ENCODE assay signal across 1 cellular context in the genomic region with DNA sequence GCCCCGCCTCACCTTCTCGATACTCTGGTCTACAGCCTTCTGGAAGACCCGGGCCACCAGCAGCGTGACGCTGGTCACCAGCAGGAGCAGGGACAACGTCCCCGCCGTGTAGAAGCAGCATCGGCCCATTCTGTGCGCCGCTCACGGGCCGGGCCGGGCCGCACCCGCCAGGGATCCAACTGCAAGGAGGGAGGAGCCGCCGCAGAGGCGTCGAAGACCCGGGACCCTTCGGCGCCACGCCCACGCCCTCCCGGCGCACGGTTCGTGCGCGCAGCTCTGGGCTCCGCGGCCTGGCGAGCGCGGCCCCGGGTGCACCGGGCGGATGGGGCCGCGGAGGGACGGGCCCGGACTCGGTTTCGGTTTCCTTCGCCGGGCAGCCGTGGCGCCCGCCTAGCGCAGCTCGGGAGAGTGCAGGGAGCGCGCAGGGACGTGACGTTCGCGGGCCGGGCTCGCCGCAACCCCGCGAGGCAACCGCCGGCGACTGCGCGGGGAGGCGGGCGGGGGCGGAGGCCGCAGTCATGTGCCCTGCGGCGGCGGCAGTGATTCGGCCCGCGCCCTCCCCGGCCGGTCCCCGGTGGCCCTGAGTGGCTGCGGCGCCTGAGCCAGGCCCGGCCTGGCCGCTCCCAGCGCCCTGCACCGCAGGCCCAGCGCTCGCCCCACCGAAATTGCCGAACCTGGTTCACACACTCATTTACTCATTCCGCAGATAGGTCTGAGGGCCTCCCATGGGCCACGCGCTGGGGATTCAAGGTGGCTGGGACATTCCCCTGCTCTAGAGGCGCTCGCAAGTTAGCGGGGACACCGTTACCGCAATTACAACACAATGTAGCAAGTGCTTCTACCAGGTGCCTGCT.
TF ChIP-seq lines count a peak whose summit lies in the region.

A gene with protein sequence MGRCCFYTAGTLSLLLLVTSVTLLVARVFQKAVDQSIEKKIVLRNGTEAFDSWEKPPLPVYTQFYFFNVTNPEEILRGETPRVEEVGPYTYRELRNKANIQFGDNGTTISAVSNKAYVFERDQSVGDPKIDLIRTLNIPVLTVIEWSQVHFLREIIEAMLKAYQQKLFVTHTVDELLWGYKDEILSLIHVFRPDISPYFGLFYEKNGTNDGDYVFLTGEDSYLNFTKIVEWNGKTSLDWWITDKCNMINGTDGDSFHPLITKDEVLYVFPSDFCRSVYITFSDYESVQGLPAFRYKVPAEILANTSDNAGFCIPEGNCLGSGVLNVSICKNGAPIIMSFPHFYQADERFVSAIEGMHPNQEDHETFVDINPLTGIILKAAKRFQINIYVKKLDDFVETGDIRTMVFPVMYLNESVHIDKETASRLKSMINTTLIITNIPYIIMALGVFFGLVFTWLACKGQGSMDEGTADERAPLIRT (minus strand): TSS at position 410 of the 854 bp plus-strand sequence. CDS start 281 bp downstream, at position 129.

TF ChIP-seq in K562, 482 proteins besides CTCF, POLR2A, EP300 and RAD21 (continued from another document and continues in another):
- TF ChIP-seq, protein P1, sequence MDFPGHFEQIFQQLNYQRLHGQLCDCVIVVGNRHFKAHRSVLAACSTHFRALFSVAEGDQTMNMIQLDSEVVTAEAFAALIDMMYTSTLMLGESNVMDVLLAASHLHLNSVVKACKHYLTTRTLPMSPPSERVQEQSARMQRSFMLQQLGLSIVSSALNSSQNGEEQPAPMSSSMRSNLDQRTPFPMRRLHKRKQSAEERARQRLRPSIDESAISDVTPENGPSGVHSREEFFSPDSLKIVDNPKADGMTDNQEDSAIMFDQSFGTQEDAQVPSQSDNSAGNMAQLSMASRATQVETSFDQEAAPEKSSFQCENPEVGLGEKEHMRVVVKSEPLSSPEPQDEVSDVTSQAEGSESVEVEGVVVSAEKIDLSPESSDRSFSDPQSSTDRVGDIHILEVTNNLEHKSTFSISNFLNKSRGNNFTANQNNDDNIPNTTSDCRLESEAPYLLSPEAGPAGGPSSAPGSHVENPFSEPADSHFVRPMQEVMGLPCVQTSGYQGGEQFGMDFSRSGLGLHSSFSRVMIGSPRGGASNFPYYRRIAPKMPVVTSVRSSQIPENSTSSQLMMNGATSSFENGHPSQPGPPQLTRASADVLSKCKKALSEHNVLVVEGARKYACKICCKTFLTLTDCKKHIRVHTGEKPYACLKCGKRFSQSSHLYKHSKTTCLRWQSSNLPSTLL (IDR thresholded peaks at IDR 0.05): no peak
- TF ChIP-seq TAF15 (IDR thresholded peaks at IDR 0.05; ENCODE audit: low read depth, low read length) (no peak), ZNF668 (CRISPR knock-in tag; IDR thresholded peaks at IDR 0.05) (no peak), MTA1 (IDR thresholded peaks at IDR 0.05; ENCODE audit: borderline replicate concordance) (no peak), ZC3H8 (IDR thresholded peaks at IDR 0.05) (no peak), NCOA1 (IDR thresholded peaks at IDR 0.05; ENCODE audit: low read depth) (no peak), SLC30A9 (CRISPR knock-in tag; IDR thresholded peaks at IDR 0.05) (no peak), GABPB1 (CRISPR knock-in tag; IDR thresholded peaks at IDR 0.05) (no peak), HMG20B (CRISPR knock-in tag; IDR thresholded peaks at IDR 0.05) (no peak), TCF15 (CRISPR knock-in tag; IDR thresholded peaks at IDR 0.05) (no peak), MTA3 (IDR thresholded peaks at IDR 0.05; ENCODE audit: borderline replicate concordance) (peak; percentile 83), KLF6 (CRISPR knock-in tag; IDR thresholded peaks at IDR 0.05; ENCODE audit: borderline replicate concordance) (no peak), CBX2 (IDR thresholded peaks at IDR 0.05; ENCODE audit: insufficient read depth, low read length, poor library complexity, severe bottlenecking) (no peak), CBFA2T3 (IDR thresholded peaks at IDR 0.05) (no peak), ZNF695 (CRISPR knock-in tag; IDR thresholded peaks at IDR 0.05) (no peak), RFX1 (IDR thresholded peaks at IDR 0.05) (no peak), ZKSCAN8 (CRISPR knock-in tag; IDR thresholded peaks at IDR 0.05) (no peak), E4F1 (CRISPR knock-in tag; IDR thresholded peaks at IDR 0.05; ENCODE audit: borderline replicate concordance) (no peak), NEUROD1 (IDR thresholded peaks at IDR 0.05; ENCODE audit: borderline replicate concordance, low read depth, low read length, partially characterized antibody) (no peak), POLR3A (IDR thresholded peaks at IDR 0.05; ENCODE audit: borderline replicate concordance, extremely low read depth, insufficient read depth, insufficient read length) (no peak), FOXO4 (CRISPR knock-in tag; IDR thresholded peaks at IDR 0.05) (no peak), ZNF134 (CRISPR knock-in tag; conservative IDR thresholded peaks at IDR 0.05) (no peak), E2F8 (IDR thresholded peaks at IDR 0.05; ENCODE audit: low read depth, partially characterized antibody) (no peak), U2AF2 (optimal IDR thresholded peaks at IDR 0.05; ENCODE audit: low read depth, low read length) (no peak), MCM3 (IDR thresholded peaks at IDR 0.05) (no peak), POU5F1 (IDR thresholded peaks at IDR 0.05; ENCODE audit: borderline replicate concordance, low read depth, low read length, partially characterized antibody) (no peak), SP1 (CRISPR knock-in tag; IDR thresholded peaks at IDR 0.05) (no peak), MIER1 (IDR thresholded peaks at IDR 0.05; ENCODE audit: low read depth) (no peak), PCBP2 (IDR thresholded peaks at IDR 0.05; ENCODE audit: low read depth, low read length, poor library complexity, severe bottlenecking) (no peak)
- TF ChIP-seq, protein P2, sequence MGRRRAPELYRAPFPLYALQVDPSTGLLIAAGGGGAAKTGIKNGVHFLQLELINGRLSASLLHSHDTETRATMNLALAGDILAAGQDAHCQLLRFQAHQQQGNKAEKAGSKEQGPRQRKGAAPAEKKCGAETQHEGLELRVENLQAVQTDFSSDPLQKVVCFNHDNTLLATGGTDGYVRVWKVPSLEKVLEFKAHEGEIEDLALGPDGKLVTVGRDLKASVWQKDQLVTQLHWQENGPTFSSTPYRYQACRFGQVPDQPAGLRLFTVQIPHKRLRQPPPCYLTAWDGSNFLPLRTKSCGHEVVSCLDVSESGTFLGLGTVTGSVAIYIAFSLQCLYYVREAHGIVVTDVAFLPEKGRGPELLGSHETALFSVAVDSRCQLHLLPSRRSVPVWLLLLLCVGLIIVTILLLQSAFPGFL (CRISPR knock-in tag; IDR thresholded peaks at IDR 0.05): no peak
- TF ChIP-seq, protein P3, sequence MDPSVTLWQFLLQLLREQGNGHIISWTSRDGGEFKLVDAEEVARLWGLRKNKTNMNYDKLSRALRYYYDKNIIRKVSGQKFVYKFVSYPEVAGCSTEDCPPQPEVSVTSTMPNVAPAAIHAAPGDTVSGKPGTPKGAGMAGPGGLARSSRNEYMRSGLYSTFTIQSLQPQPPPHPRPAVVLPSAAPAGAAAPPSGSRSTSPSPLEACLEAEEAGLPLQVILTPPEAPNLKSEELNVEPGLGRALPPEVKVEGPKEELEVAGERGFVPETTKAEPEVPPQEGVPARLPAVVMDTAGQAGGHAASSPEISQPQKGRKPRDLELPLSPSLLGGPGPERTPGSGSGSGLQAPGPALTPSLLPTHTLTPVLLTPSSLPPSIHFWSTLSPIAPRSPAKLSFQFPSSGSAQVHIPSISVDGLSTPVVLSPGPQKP (CRISPR knock-in tag; IDR thresholded peaks at IDR 0.05): no peak
- TF ChIP-seq, protein P4, sequence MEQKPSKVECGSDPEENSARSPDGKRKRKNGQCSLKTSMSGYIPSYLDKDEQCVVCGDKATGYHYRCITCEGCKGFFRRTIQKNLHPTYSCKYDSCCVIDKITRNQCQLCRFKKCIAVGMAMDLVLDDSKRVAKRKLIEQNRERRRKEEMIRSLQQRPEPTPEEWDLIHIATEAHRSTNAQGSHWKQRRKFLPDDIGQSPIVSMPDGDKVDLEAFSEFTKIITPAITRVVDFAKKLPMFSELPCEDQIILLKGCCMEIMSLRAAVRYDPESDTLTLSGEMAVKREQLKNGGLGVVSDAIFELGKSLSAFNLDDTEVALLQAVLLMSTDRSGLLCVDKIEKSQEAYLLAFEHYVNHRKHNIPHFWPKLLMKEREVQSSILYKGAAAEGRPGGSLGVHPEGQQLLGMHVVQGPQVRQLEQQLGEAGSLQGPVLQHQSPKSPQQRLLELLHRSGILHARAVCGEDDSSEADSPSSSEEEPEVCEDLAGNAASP (IDR thresholded peaks at IDR 0.05): no peak
- TF ChIP-seq, protein P5, sequence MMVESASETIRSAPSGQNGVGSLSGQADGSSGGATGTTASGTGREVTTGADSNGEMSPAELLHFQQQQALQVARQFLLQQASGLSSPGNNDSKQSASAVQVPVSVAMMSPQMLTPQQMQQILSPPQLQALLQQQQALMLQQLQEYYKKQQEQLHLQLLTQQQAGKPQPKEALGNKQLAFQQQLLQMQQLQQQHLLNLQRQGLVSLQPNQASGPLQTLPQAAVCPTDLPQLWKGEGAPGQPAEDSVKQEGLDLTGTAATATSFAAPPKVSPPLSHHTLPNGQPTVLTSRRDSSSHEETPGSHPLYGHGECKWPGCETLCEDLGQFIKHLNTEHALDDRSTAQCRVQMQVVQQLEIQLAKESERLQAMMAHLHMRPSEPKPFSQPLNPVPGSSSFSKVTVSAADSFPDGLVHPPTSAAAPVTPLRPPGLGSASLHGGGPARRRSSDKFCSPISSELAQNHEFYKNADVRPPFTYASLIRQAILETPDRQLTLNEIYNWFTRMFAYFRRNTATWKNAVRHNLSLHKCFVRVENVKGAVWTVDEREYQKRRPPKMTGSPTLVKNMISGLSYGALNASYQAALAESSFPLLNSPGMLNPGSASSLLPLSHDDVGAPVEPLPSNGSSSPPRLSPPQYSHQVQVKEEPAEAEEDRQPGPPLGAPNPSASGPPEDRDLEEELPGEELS (CRISPR knock-in tag; IDR thresholded peaks at IDR 0.05; ENCODE audit: borderline replicate concordance): no peak; the same call in 1 of the 2 replicates
- TF ChIP-seq, protein P6, sequence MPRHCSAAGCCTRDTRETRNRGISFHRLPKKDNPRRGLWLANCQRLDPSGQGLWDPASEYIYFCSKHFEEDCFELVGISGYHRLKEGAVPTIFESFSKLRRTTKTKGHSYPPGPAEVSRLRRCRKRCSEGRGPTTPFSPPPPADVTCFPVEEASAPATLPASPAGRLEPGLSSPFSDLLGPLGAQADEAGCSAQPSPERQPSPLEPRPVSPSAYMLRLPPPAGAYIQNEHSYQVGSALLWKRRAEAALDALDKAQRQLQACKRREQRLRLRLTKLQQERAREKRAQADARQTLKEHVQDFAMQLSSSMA (CRISPR knock-in tag; IDR thresholded peaks at IDR 0.05): no peak
- TF ChIP-seq, protein P7, sequence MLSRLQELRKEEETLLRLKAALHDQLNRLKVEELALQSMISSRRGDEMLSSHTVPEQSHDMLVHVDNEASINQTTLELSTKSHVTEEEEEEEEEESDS (CRISPR knock-in tag; IDR thresholded peaks at IDR 0.05): no peak
